Comparison of ENCODE assay signal across 8 cellular contexts in the genomic region with DNA sequence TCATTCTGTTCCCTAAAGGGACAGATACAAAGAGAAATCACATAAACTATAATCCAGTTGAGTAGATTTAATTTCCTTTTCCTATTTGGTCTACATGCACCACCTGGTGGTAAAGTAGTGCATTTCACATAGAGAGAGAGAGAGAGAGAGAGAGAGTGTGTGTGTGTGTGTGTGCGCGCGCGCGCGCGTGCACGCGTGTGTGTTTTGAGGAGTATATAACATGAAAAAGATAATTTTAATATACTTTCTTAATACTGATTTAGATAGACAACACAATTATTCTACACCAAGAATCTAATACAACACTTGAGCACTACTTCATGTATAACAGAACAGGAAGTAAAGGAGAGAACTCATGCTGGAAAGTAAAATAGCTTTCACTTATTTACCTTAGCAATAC. TPM values are rescaled to one million over a fixed set of nuclear protein-coding genes. Genes with fewer than 3 reads are reported as not detected.
DNase-seq lines count a peak whose midpoint lies in the region; ATAC-seq and TF ChIP-seq lines count a peak whose summit lies in the region.

No MANE protein-coding gene starts in this region.

- peaks cover 29% of the 10 kb centered on the region for H4K20me1 ChIP-seq in smooth muscle cell (ENCODE audit: low read depth)

- H3K4me3 ChIP-seq in astrocyte of the spinal cord (ENCODE audit: low read depth, low read length), result no peak overlapping the region
- no peak overlapping the region for H3K4me3 ChIP-seq in iPS DF 6.9 (ENCODE audit: low read length)
- H3K4me3 ChIP-seq in smooth muscle cell, result peak overlapping the region; percentile 82

- H2AFZ ChIP-seq in smooth muscle cell (ENCODE audit: low read depth), result peak overlapping the region; percentile 61

- no peak overlapping the region for H3K27ac ChIP-seq in iPS DF 6.9 (ENCODE audit: low read length)
- H3K27ac ChIP-seq in smooth muscle cell (ENCODE audit: low read depth), result peak overlapping the region; percentile 82

- in situ Hi-C loops in astrocyte of the spinal cord (cut with HindIII; ENCODE audit: low sequenced_read_pairs), result no loop called here

- peak; percentile 70 for TF ChIP-seq CTCF in astrocyte of the spinal cord (IDR thresholded peaks at IDR 0.05; ENCODE audit: low read depth, low read length)
- peak; percentile 87 for TF ChIP-seq CTCF in smooth muscle cell (IDR thresholded peaks at IDR 0.05; ENCODE audit: borderline replicate concordance, insufficient read depth, poor library complexity, severe bottlenecking)

- H3K79me2 ChIP-seq in smooth muscle cell (ENCODE audit: low read depth), result peaks cover 40% of the 10 kb centered on the region

- H3K4me2 ChIP-seq in smooth muscle cell, result peak overlapping the region; percentile 94

- DNase-seq in ELR (ENCODE audit: low read depth) (peak; percentile 64), astrocyte of the spinal cord (ENCODE audit: low read depth, low spot score) (peak; percentile 76), iPS DF 6.9 (ENCODE audit: low read depth, low spot score) (peak; percentile 16), smooth muscle cell (lab: John Stamatoyannopoulos, UW; ENCODE audit: unreplicated experiment) (no peak), 8988T (no peak)

- peaks cover 8% of the 10 kb centered on the region for H3F3A ChIP-seq in smooth muscle cell (ENCODE audit: low read depth)

- ATAC-seq in HG03175 (IDR thresholded peaks at IDR 0.05; ENCODE audit: unreplicated experiment), result peak; percentile 58
- no peak for ATAC-seq in HG03442 (IDR thresholded peaks at IDR 0.05; ENCODE audit: unreplicated experiment)

- H3K4me1 ChIP-seq in iPS DF 6.9 (ENCODE audit: control insufficient read depth, insufficient read depth, low read length), result no peaks in the 10 kb centered on the region
- peaks cover 21% of the 10 kb centered on the region for H3K4me1 ChIP-seq in smooth muscle cell (ENCODE audit: low read depth)

- no CpG with 5 or more reads among the region's 9 CpGs for WGBS in iPS DF 6.9 (ENCODE audit: insufficient coverage, insufficient read length)
- WGBS in smooth muscle cell (ENCODE audit: low lambda C conversion rate), result 9% methylated on average over 9 of the region's 9 CpGs

- H3K36me3 ChIP-seq in iPS DF 6.9 (ENCODE audit: control insufficient read depth, insufficient read depth, low read length) (no peaks in the 10 kb centered on the region), smooth muscle cell (ENCODE audit: low read depth) (no peaks in the 10 kb centered on the region)

- H3K9ac ChIP-seq in smooth muscle cell (ENCODE audit: low read depth), result peak overlapping the region; percentile 18

- H3K9me3 ChIP-seq in iPS DF 6.9 (ENCODE audit: control insufficient read depth, insufficient read depth, low read length) (no peaks in the 10 kb centered on the region), smooth muscle cell (replicated peaks; ENCODE audit: low read depth) (no peaks in the 10 kb centered on the region)

- no peaks in the 10 kb centered on the region for H3K27me3 ChIP-seq in iPS DF 6.9 (ENCODE audit: control insufficient read depth, insufficient read depth, low read length)
- H3K27me3 ChIP-seq in smooth muscle cell (ENCODE audit: low read depth), result no peaks in the 10 kb centered on the region

TF ChIP-seq in PFSK-1, 5 proteins besides CTCF, POLR2A, EP300 and RAD21:
- TF ChIP-seq POLR2AphosphoS5 (IDR thresholded peaks at IDR 0.05; ENCODE audit: low read depth, low read length) (no peak), FOXP2 (optimal IDR thresholded peaks at IDR 0.05; ENCODE audit: borderline replicate concordance, extremely low read depth, extremely low read length, insufficient read depth) (no peak), TAF1 (IDR thresholded peaks at IDR 0.05; ENCODE audit: borderline replicate concordance, insufficient read depth, low read length) (peak; percentile 18; the same call in 1 of the 2 replicates), SIN3A (IDR thresholded peaks at IDR 0.05; ENCODE audit: borderline replicate concordance, insufficient read depth, low read length) (no peak)
TF ChIP-seq in PFSK-1: peak in this region for 1.

RNA-seq across cellular contexts. Expression of gene FGF7, which starts 1.1 kb away (rescaled TPM):
- not detected for polyA plus RNA-seq in PFSK-1 (2012; ENCODE audit: insufficient read length, low read depth)
- 358 and 430 TPM in 2 replicates for total RNA-seq in smooth muscle cell
- 210 and 281 TPM in 2 replicates for polyA plus RNA-seq in smooth muscle cell

Comparison
In these comparisons a context has a peak if more than half of its experiments do, and no peak if none do; other contexts are left out.
1. DNase-seq: peak in ELR (single experiment), astrocyte of the spinal cord (single experiment) and iPS DF 6.9 (single experiment); none in smooth muscle cell (single experiment) and 8988T (single experiment).